In genomic region chr15:94909510-94909909, GRCh38 we compare ENCODE assay signal across 24 cellular contexts.
A peak's percentile ranks its signal among the peaks of the same experiment; 100 is the strongest.
DNase-seq lines count a peak whose midpoint lies in the region; ATAC-seq, FAIRE-seq and TF ChIP-seq lines count a peak whose summit lies in the region.
"Had no signal": no experiment of that assay in that cellular context is flagged by ENCODE, and none has a peak within 500 bp of the region (broad histone marks: within the 10 kb centered on the region; RNA-seq: fewer than 3 reads in every experiment).

No MANE protein-coding gene starts in this region.

- H3K4me1 Mint-ChIP-seq in MCF 10A (ENCODE audit: insufficient read depth, unreplicated experiment) (no peaks in the 10 kb centered on the region), CD14-positive monocyte (no peaks in the 10 kb centered on the region)
- H3K4me1 Mint-ChIP-seq: B cell had no signal

- no peaks in the 10 kb centered on the region for H3K27me3 ChIP-seq in breast epithelium
- no peaks in the 10 kb centered on the region for H3K27me3 ChIP-seq in K562 (ENCODE audit: control insufficient read depth in 2 of 2, insufficient read depth in 2 of 2, low read length in 2 of 2)
- H3K27me3 ChIP-seq in bronchial epithelial cell (ENCODE audit: control insufficient read depth, insufficient read depth, low read length): no peaks in the 10 kb centered on the region
- no peaks in the 10 kb centered on the region for H3K27me3 ChIP-seq in foreskin keratinocyte
- H3K27me3 ChIP-seq: BLaER1 treated with 17β-estradiol and CSF1 and Interleukin-3, amounts not matched to agents 10 nM and 100 nM had no signal

- no peaks in the 10 kb centered on the region for H3K4me1 ChIP-seq in breast epithelium
- H3K4me1 ChIP-seq in K562 (replicated peaks in 1 of 2; ENCODE audit: control insufficient read depth in 2 of 2, insufficient read depth in 2 of 2, low read length in 2 of 2): peaks cover 0 to 8% of the 10 kb centered on the region in 2 experiments; a peak in 3 of 5 replicates
- no peaks in the 10 kb centered on the region for H3K4me1 ChIP-seq in foreskin keratinocyte
- H3K4me1 ChIP-seq: A549; BLaER1 treated with 17β-estradiol and CSF1 and Interleukin-3, amounts not matched to agents 10 nM and 100 nM had no signal

- H3K27ac ChIP-seq in breast epithelium (no peak overlapping the region), K562 (ENCODE audit: extremely low read depth, low read depth, low read length) (no peak overlapping the region), foreskin keratinocyte (no peak overlapping the region)
- H3K27ac ChIP-seq: 22Rv1; A549; BLaER1 treated with 17β-estradiol and CSF1 and Interleukin-3, amounts not matched to agents 10 nM and 100 nM; C4-2B had no signal

- H3K4me3 ChIP-seq in breast epithelium (no peak overlapping the region), K562 (no peak overlapping the region), bronchial epithelial cell (ENCODE audit: low read depth, low read length) (no peak overlapping the region)
- H3K4me3 ChIP-seq: A549; BLaER1 treated with 17β-estradiol and CSF1 and Interleukin-3, amounts not matched to agents 10 nM and 100 nM had no signal

- H3K9me1 ChIP-seq in K562 (ENCODE audit: control insufficient read depth, insufficient read depth, low read length): no peaks in the 10 kb centered on the region

- no peak overlapping the region for H3K4me2 ChIP-seq in K562 (ENCODE audit: insufficient read depth, low read length)
- H3K4me2 ChIP-seq: A549; BLaER1 treated with 17β-estradiol and CSF1 and Interleukin-3, amounts not matched to agents 10 nM and 100 nM had no signal

- H3K9me3 ChIP-seq in breast epithelium (peaks cover 16 to 21% of the 10 kb centered on the region in 2 donors), K562 (replicated peaks; ENCODE audit: control insufficient read depth, insufficient read depth, low read depth, low read length) (no peaks in the 10 kb centered on the region)
- H3K9me3 ChIP-seq: Caco-2 had no signal

- intact Hi-C loops in MCF 10A (cut with micrococcal nuclease): loop anchor here (5.0 kb wide), 1 partner anchor 237 kb away; no protein-coding TSS in a partner anchor
- intact Hi-C loops in breast epithelium (cut with DNase I; ENCODE audit: low total_unique reads): no loop called here
- intact Hi-C loops in K562 (cut with micrococcal nuclease): no loop called here
- intact Hi-C loops in CD14-positive monocyte (cut with micrococcal nuclease): no loop called here

- POLR2A ChIA-PET in MCF 10A (lab: Yijun Ruan, JAX) (no interaction called here), K562 (lab: Yijun Ruan, JAX) (interaction anchor here (0.6 kb wide), 1 partner anchor 1346 kb away, joined by 3 read pairs; no protein-coding TSS in a partner anchor)

- no peak overlapping the region for H3K9ac ChIP-seq in K562 (ENCODE audit: insufficient read depth in 1 of 2, low read depth in 2 of 2, low read length in 2 of 2)
- H3K9ac ChIP-seq: BLaER1 treated with 17β-estradiol and CSF1 and Interleukin-3, amounts not matched to agents 10 nM and 100 nM had no signal

- no peak for TF ChIP-seq POLR2A in breast epithelium (IDR thresholded peaks at IDR 0.05)
- TF ChIP-seq POLR2A in K562 (conservative IDR thresholded peaks at IDR 0.05): no peak

- TF ChIP-seq CTCF in MCF 10A (IDR thresholded peaks at IDR 0.05; ENCODE audit: unreplicated experiment): no peak
- no peak for TF ChIP-seq CTCF in breast epithelium (IDR thresholded peaks at IDR 0.05)
- TF ChIP-seq CTCF in K562 (IDR thresholded peaks at IDR 0.05 in 2 of 3, conservative IDR thresholded peaks at IDR 0.05 in 1 of 3; ENCODE audit: insufficient read depth in 2 of 3, low read depth in 1 of 3, low read length in 3 of 3): no peak
- no peak for TF ChIP-seq CTCF in bronchial epithelial cell (IDR thresholded peaks at IDR 0.05; ENCODE audit: insufficient read depth, low read length, severe bottlenecking)
- no peak for TF ChIP-seq CTCF in foreskin keratinocyte (conservative IDR thresholded peaks at IDR 0.05)
- TF ChIP-seq CTCF in CD14-positive monocyte (IDR thresholded peaks at IDR 0.05): no peak

- FAIRE-seq in K562 (lab: Jason Lieb, UNC): no peak
- no peak for FAIRE-seq in bronchial epithelial cell (lab: Jason Lieb, UNC)
- FAIRE-seq: A549, D721Med, G401.6, GM12891, GM19239 had no signal

- ATAC-seq in K562: peak; percentile 28
- peak; percentile 51 for ATAC-seq in foreskin keratinocyte
- ATAC-seq: A549; CD8-positive, alpha-beta T cell had no signal

- H4K20me1 ChIP-seq in K562 (replicated peaks; ENCODE audit: control insufficient read depth, insufficient read depth, low read length): no peaks in the 10 kb centered on the region
- H4K20me1 ChIP-seq: BLaER1 treated with 17β-estradiol and CSF1 and Interleukin-3, amounts not matched to agents 10 nM and 100 nM had no signal

- BruUV-seq in MCF 10A (replicated peaks; lab: Mats Ljungman, UMichigan) (no TSS peak), K562 (replicated peaks; lab: Mats Ljungman, UMichigan) (no TSS peak)

- in situ Hi-C loops in K562 (cut with MboI): no loop called here

- TF ChIP-seq RAD21 in K562 (CRISPR knock-in tag; conservative IDR thresholded peaks at IDR 0.05 in 1 of 2, IDR thresholded peaks at IDR 0.05 in 1 of 2): no peak

- H3K36me3 ChIP-seq in breast epithelium: no peaks in the 10 kb centered on the region
- H3K36me3 ChIP-seq in K562 (ENCODE audit: control insufficient read depth, insufficient read depth, low read length): no peaks in the 10 kb centered on the region
- no peaks in the 10 kb centered on the region for H3K36me3 ChIP-seq in bronchial epithelial cell (ENCODE audit: control insufficient read depth, insufficient read depth, low read length)
- H3K36me3 ChIP-seq: BLaER1 treated with 17β-estradiol and CSF1 and Interleukin-3, amounts not matched to agents 10 nM and 100 nM had no signal

- no peak overlapping the region for H3K27ac Mint-ChIP-seq in MCF 10A (ENCODE audit: low read depth, unreplicated experiment)
- H3K27ac Mint-ChIP-seq in CD14-positive monocyte: no peak overlapping the region
- H3K27ac Mint-ChIP-seq: B cell; CD4-positive, alpha-beta T cell; CD8-positive, alpha-beta T cell had no signal

- no peaks in the 10 kb centered on the region for H3K27me3 Mint-ChIP-seq in MCF 10A (ENCODE audit: insufficient read depth, unreplicated experiment)
- peaks cover 0 to 2% (median 0%) of the 10 kb centered on the region in 3 donors for H3K27me3 Mint-ChIP-seq in CD14-positive monocyte (ENCODE audit: low read depth in 3 of 3)
- H3K27me3 Mint-ChIP-seq: B cell; CD4-positive, alpha-beta T cell had no signal

- no peak overlapping the region for H2AFZ ChIP-seq in K562 (ENCODE audit: low read depth, low read length)

- H3K4me3 Mint-ChIP-seq in MCF 10A (ENCODE audit: unreplicated experiment): no peak overlapping the region
- H3K4me3 Mint-ChIP-seq in CD14-positive monocyte: no peak overlapping the region
- H3K4me3 Mint-ChIP-seq: B cell; CD4-positive, alpha-beta T cell; CD8-positive, alpha-beta T cell had no signal

- CTCF ChIA-PET in MCF 10A (lab: Yijun Ruan, JAX): no interaction called here
- CTCF ChIA-PET in K562 (lab: Yijun Ruan, JAX; ENCODE audit: low intra/inter-chr PET ratio): no interaction called here

- H3K9me3 Mint-ChIP-seq in MCF 10A (ENCODE audit: unreplicated experiment) (peaks cover 4% of the 10 kb centered on the region), CD14-positive monocyte (peaks cover 0 to 11% (median 5%) of the 10 kb centered on the region in 7 donors)

- DNase-seq in MCF 10A (ENCODE audit: unreplicated experiment) (peak; percentile 17), breast epithelium (ENCODE audit: low spot score in 2 of 2) (no peak), K562 (ENCODE audit: extremely low read depth in 1 of 4, low spot score in 3 of 4) (no peak), bronchial epithelial cell (ENCODE audit: low read depth) (peak; percentile 67), foreskin keratinocyte (peak in 1 of 2 donors; percentile 27), hippocampal formation (lab: John Stamatoyannopoulos, UW) (no peak), CD14-positive monocyte (ENCODE audit: low spot score) (no peak), CD1c-positive myeloid dendritic cell (ENCODE audit: extremely low spot score) (no peak)
- DNase-seq: AML-193; Caco-2; Calu3; CD4-positive, alpha-beta T cell; CD8-positive, alpha-beta T cell; DMS79 treated with DMSO at 0.1 percent for 48 hours; GF-D8 had no signal

- no peak for TF ChIP-seq EP300 in K562 (IDR thresholded peaks at IDR 0.05; ENCODE audit: low read length)

- H3K79me2 ChIP-seq in K562 (ENCODE audit: control insufficient read depth, insufficient read depth, low read length): peaks cover 52% of the 10 kb centered on the region

- 42% methylated on average over 1 of the region's 1 CpG for WGBS in K562 (ENCODE audit: insufficient coverage, low coverage, missing lambda C conversion rate)

- no peaks in the 10 kb centered on the region for H3K36me3 Mint-ChIP-seq in MCF 10A (ENCODE audit: insufficient read depth, unreplicated experiment)
- no peaks in the 10 kb centered on the region for H3K36me3 Mint-ChIP-seq in CD14-positive monocyte
- H3K36me3 Mint-ChIP-seq: CD8-positive, alpha-beta T cell had no signal

TF ChIP-seq in K562, 482 proteins besides CTCF, POLR2A, EP300 and RAD21 (continues in another document):
- TF ChIP-seq ZNF830 (CRISPR knock-in tag; IDR thresholded peaks at IDR 0.05): no peak
- TF ChIP-seq DLX4 (CRISPR knock-in tag; IDR thresholded peaks at IDR 0.05): no peak
- no peak for TF ChIP-seq DEAF1 (CRISPR knock-in tag; IDR thresholded peaks at IDR 0.05)
- no peak for TF ChIP-seq ZNF76 (CRISPR knock-in tag; IDR thresholded peaks at IDR 0.05; ENCODE audit: borderline replicate concordance)
- TF ChIP-seq PHB (CRISPR knock-in tag; IDR thresholded peaks at IDR 0.05): no peak
- no peak for TF ChIP-seq SIX5 (IDR thresholded peaks at IDR 0.05; ENCODE audit: borderline replicate concordance in 1 of 2, insufficient read depth in 1 of 2, low read depth in 1 of 2, low read length in 2 of 2)
- TF ChIP-seq BDP1 (IDR thresholded peaks at IDR 0.05; ENCODE audit: insufficient read depth, insufficient read length): no peak

Comparison
In these comparisons a context has a peak if more than half of its experiments do, and no peak if none do; other contexts are left out.
1. DNase-seq: peak in MCF 10A (single experiment) and bronchial epithelial cell (single experiment); none in breast epithelium (0 of 2), K562 (0 of 4), hippocampal formation (0 of 2), CD14-positive monocyte (single experiment) and CD1c-positive myeloid dendritic cell (single experiment).